In the genomic region with DNA sequence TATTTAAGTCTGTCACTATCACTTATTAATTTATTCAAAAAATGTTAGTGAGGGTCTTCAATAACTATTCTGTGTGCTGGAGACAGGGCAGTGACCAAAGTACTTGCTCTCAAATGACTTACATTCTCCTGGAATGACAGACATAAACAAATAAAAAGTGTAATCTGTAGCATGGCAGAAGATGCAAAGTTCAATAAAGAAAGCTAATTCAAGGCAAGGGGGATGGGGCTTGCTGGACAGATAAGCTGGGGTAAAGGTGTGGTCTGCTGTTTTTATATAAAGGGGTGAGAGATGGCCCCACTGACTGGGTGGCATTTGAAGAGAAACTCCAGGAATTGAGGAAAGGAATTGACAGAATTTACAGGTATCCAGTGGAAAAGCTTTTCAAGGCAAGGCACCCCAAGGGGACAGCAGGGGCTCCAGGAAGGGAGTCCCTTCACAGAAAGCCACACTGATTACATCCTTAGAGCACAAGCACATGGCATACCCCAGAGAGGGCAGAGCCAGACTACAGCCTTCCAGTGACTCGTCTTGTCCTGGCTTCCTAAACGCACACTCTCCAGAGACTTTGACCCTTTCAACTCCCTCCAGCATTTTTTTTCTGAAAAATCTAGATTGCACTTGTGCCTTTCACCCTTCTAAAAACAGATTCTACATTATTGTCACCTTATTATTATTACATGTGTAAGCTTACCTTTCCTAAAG, we compare ENCODE assay signal across 17 cellular contexts.
A peak's percentile ranks its signal among the peaks of the same experiment; 100 is the strongest.
DNase-seq lines count a peak whose midpoint lies in the region; ATAC-seq and TF ChIP-seq lines count a peak whose summit lies in the region.
"Had no signal": no experiment of that assay in that cellular context is flagged by ENCODE, and none has a peak within 500 bp of the region (broad histone marks: within the 10 kb centered on the region; RNA-seq: fewer than 3 reads in every experiment).

No MANE protein-coding gene starts in this region.

- no peak overlapping the region for H3K27ac ChIP-seq in RWPE1
- H3K27ac ChIP-seq: body of pancreas, SK-N-MC, upper lobe of left lung, VCaP had no signal

- CTCF ChIA-PET in RWPE1 (lab: Yijun Ruan, JAX): interaction anchor here (0.6 kb wide), 2 partner anchors 34 to 1012 kb away, joined by 3 read pairs; no protein-coding TSS in a partner anchor

- no peak for TF ChIP-seq CTCF in RWPE1 (conservative IDR thresholded peaks at IDR 0.05; ENCODE audit: low read depth)
- TF ChIP-seq CTCF in fibroblast of pulmonary artery (IDR thresholded peaks at IDR 0.05; ENCODE audit: low read length, missing control alignments): no peak

- no peak overlapping the region for H3K4me3 ChIP-seq in fibroblast of pulmonary artery (replicated peaks; ENCODE audit: low read depth, low read length)
- H3K4me3 ChIP-seq in skeletal muscle satellite cell (ENCODE audit: low read length): peak overlapping the region; percentile 2
- H3K4me3 ChIP-seq: body of pancreas, SK-N-MC, upper lobe of left lung had no signal

- H3K4me1 ChIP-seq in skeletal muscle satellite cell (ENCODE audit: control insufficient read depth, insufficient read depth, low read length): peaks cover 41% of the 10 kb centered on the region
- H3K4me1 ChIP-seq: body of pancreas, upper lobe of left lung had no signal

- DNase-seq in H4 (ENCODE audit: low spot score): peak; percentile 34
- DNase-seq in RWPE1 (ENCODE audit: low spot score): peak; percentile 7
- peak; percentile 44 for DNase-seq in fibroblast of pulmonary artery (ENCODE audit: low read depth)
- no peak for DNase-seq in SKM-1 (lab: John Stamatoyannopoulos, UW; ENCODE audit: unreplicated experiment)
- DNase-seq in NOMO-1 (lab: John Stamatoyannopoulos, UW; ENCODE audit: unreplicated experiment in 2 of 2): no peak
- DNase-seq: activated CD8-positive, alpha-beta memory T cell treated with anti-CD3 and anti-CD28 coated beads for 24 hours; activated effector memory CD4-positive, alpha-beta T cell treated with anti-CD3 and anti-CD28 coated beads, Interleukin-2, amount 50 U/mL, for 16 hours; body of pancreas; effector memory CD4-positive, alpha-beta T cell; glutamatergic neuron; left cardiac atrium; naive thymus-derived CD4-positive, alpha-beta T cell; upper lobe of left lung had no signal

- no peak for ATAC-seq in HG03442 (IDR thresholded peaks at IDR 0.05; ENCODE audit: unreplicated experiment)
- ATAC-seq: body of pancreas; left cardiac atrium; naive thymus-derived CD4-positive, alpha-beta T cell had no signal

- no peaks in the 10 kb centered on the region for H3K36me3 ChIP-seq in skeletal muscle satellite cell (ENCODE audit: insufficient read depth, low read length)
- H3K36me3 ChIP-seq: upper lobe of left lung had no signal

- H3K9me3 ChIP-seq in skeletal muscle satellite cell (replicated peaks; ENCODE audit: low read length): no peaks in the 10 kb centered on the region
- H3K9me3 ChIP-seq: body of pancreas, upper lobe of left lung had no signal

- peak overlapping the region; percentile 18 for H3K9ac ChIP-seq in skeletal muscle satellite cell (ENCODE audit: low read depth, low read length)

- no peaks in the 10 kb centered on the region for H3K27me3 ChIP-seq in skeletal muscle satellite cell (ENCODE audit: control insufficient read depth, insufficient read depth, low read length)
- H3K27me3 ChIP-seq: body of pancreas, upper lobe of left lung had no signal

- peak overlapping the region; percentile 25 for H3K4me2 ChIP-seq in skeletal muscle satellite cell (ENCODE audit: low read length)

- POLR2A ChIA-PET in RWPE1 (lab: Yijun Ruan, JAX; ENCODE audit: low non-redundant PET): no interaction called here

Comparison
In these comparisons a context has a peak if more than half of its experiments do, and no peak if none do; other contexts are left out.
1. DNase-seq: peak in H4 (single experiment), RWPE1 (single experiment) and fibroblast of pulmonary artery (single experiment); none in SKM-1 (single experiment) and NOMO-1 (0 of 2).